Comparison of ENCODE assay signal across 1 cellular context in the genomic region with DNA sequence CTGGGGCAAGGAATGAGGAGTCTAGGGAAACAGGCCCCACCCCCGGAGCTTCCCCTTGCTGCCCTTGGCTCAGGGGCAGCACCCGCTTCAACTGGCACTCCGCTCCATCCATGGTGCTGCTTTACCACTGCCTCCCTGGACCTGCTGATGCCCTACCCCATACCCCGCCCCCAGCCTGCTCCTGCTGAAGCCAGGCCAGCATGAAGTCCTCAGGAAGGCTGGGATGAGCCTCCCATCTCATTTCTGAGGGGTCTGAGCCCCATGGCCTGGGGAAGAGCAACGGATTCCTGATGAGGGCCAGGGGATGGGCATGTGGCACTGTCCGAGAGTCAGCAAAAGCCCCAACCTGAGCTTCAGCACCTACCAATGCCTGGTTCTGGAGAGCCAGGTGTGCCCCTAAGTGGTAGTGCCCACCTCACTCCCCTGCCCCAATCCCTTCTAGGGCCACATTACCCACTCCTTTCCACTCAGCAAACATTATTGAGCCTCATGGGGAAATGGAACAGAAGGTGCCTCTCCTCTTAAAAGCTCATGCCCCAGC.
TF ChIP-seq lines count a peak whose summit lies in the region.

No MANE protein-coding gene starts in this region.

TF ChIP-seq in HepG2, 621 proteins besides CTCF, POLR2A, EP300 and RAD21:
- TF ChIP-seq ZNF670 (CRISPR knock-in tag; IDR thresholded peaks at IDR 0.05; ENCODE audit: borderline replicate concordance): no peak
- TF ChIP-seq YEATS2 (CRISPR knock-in tag; IDR thresholded peaks at IDR 0.05; ENCODE audit: borderline replicate concordance): no peak
- no peak for TF ChIP-seq RXRA (CRISPR knock-in tag; IDR thresholded peaks at IDR 0.05)
- TF ChIP-seq POLR2AphosphoS5 (IDR thresholded peaks at IDR 0.05; ENCODE audit: low read depth, low read length): peak; percentile 7; the same call in 1 of the 2 replicates
- no peak for TF ChIP-seq DMAP1 (CRISPR knock-in tag; IDR thresholded peaks at IDR 0.05)
- TF ChIP-seq NFIC (IDR thresholded peaks at IDR 0.05; ENCODE audit: low read length): no peak
- TF ChIP-seq ZNF224 (CRISPR knock-in tag; IDR thresholded peaks at IDR 0.05): no peak
- TF ChIP-seq ZNF101 (CRISPR knock-in tag; IDR thresholded peaks at IDR 0.05; ENCODE audit: borderline replicate concordance, low read depth): no peak
- TF ChIP-seq RBM22 (optimal IDR thresholded peaks at IDR 0.05; ENCODE audit: low read length): peak; percentile 83
- TF ChIP-seq POLR2G (IDR thresholded peaks at IDR 0.05; ENCODE audit: low read depth, low read length): peak; percentile 49; the same call in 1 of the 2 replicates
- no peak for TF ChIP-seq ZNF766 (CRISPR knock-in tag; IDR thresholded peaks at IDR 0.05; ENCODE audit: borderline replicate concordance)
- TF ChIP-seq ZNF614 (CRISPR knock-in tag; IDR thresholded peaks at IDR 0.05; ENCODE audit: borderline replicate concordance): no peak
- TF ChIP-seq, protein P1, sequence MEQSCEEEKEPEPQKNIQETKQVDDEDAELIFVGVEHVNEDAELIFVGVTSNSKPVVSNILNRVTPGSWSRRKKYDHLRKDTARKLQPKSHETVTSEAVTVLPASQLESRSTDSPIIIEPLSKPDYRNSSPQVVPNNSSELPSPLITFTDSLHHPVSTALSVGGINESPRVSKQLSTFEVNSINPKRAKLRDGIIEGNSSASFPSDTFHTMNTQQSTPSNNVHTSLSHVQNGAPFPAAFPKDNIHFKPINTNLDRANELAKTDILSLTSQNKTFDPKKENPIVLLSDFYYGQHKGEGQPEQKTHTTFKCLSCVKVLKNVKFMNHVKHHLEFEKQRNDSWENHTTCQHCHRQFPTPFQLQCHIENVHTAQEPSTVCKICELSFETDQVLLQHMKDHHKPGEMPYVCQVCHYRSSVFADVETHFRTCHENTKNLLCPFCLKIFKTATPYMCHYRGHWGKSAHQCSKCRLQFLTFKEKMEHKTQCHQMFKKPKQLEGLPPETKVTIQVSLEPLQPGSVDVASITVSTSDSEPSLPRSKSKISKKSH (CRISPR knock-in tag; IDR thresholded peaks at IDR 0.05; ENCODE audit: borderline replicate concordance): no peak
- TF ChIP-seq, protein P2, sequence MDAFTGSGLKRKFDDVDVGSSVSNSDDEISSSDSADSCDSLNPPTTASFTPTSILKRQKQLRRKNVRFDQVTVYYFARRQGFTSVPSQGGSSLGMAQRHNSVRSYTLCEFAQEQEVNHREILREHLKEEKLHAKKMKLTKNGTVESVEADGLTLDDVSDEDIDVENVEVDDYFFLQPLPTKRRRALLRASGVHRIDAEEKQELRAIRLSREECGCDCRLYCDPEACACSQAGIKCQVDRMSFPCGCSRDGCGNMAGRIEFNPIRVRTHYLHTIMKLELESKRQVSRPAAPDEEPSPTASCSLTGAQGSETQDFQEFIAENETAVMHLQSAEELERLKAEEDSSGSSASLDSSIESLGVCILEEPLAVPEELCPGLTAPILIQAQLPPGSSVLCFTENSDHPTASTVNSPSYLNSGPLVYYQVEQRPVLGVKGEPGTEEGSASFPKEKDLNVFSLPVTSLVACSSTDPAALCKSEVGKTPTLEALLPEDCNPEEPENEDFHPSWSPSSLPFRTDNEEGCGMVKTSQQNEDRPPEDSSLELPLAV (CRISPR knock-in tag; conservative IDR thresholded peaks at IDR 0.05; ENCODE audit: low read depth): no peak
